In the genomic region with DNA sequence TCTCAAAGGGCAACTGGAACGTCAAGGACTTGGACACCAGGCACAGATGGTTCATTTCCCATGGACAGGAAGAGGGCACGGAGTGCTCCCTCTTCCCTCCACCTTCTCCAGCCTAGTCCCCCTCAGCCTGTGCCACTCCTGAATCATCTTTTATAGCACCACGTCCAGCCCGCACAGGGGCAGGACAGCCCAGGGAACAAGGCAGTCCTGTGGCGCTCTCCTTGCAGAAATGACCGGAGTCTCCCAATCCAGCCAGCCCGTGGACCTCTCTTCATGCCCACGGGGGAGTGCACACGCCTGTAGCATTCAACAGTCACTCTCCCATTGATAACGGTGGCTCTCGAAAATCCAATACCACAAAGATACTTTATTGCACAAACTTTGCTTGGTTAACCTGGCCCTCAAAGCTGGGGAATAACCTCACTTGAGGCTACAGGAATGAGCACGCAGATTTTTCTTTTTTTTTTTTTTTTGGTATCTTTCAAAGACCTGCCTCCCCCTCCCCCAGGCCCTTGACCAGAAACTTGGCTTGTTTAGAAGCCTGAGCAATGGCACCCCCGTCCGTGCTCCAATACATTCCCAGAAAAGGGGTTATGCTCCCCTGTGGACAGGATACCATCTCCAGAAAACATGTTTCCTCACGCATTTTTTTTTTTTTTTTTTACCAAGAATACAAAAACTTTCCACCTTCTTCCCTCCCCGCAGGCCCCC, we compare ENCODE assay signal across 1 cellular context.
TF ChIP-seq lines count a peak whose summit lies in the region.

No MANE protein-coding gene starts in this region.

TF ChIP-seq in IMR-90, 13 proteins besides CTCF, POLR2A, EP300 and RAD21 (continued from another document):
- TF ChIP-seq, protein P1, sequence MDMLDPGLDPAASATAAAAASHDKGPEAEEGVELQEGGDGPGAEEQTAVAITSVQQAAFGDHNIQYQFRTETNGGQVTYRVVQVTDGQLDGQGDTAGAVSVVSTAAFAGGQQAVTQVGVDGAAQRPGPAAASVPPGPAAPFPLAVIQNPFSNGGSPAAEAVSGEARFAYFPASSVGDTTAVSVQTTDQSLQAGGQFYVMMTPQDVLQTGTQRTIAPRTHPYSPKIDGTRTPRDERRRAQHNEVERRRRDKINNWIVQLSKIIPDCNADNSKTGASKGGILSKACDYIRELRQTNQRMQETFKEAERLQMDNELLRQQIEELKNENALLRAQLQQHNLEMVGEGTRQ (IDR thresholded peaks at IDR 0.05; ENCODE audit: low read depth, low read length), result no peak
- TF ChIP-seq RCOR1 (IDR thresholded peaks at IDR 0.05; ENCODE audit: insufficient replicate concordance, low read length), result no peak
- no peak for TF ChIP-seq RFX5 (IDR thresholded peaks at IDR 0.05; ENCODE audit: low read depth, low read length)
- TF ChIP-seq BHLHE40 (IDR thresholded peaks at IDR 0.05; ENCODE audit: low read depth, low read length), result no peak
- no peak for TF ChIP-seq CEBPB (IDR thresholded peaks at IDR 0.05; ENCODE audit: low read depth, low read length)
- no peak for TF ChIP-seq NFE2L2 (IDR thresholded peaks at IDR 0.05; ENCODE audit: low read depth, low read length)
- TF ChIP-seq MAZ (IDR thresholded peaks at IDR 0.05; ENCODE audit: borderline replicate concordance, low read depth, low read length), result no peak
- no peak for TF ChIP-seq MAFK (IDR thresholded peaks at IDR 0.05; ENCODE audit: low read depth, low read length)
